ENCODE assay signal across 19 cellular contexts in the genomic region with DNA sequence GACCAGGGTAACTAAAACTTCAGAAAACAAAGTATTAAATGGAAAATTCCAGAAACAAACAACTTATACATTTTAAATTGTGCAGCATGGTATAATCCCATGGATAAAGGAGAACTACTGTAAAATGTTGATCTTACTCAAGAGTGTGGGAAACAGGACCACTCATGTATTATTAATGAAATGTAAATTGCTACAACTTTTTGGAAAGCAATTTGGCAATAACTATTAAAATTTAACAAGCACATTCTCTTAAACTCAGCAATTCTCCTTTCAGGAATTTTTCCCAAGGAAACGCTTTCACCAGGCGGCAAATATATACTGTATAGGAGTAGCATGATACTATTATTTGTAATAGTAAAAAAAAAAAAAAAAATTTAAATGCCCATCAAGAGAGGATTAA.
DNase-seq lines count a peak whose midpoint lies in the region; ATAC-seq lines count a peak whose summit lies in the region.
"Had no signal": no experiment of that assay in that cellular context is flagged by ENCODE, and none has a peak within 500 bp of the region (broad histone marks: within the 10 kb centered on the region; RNA-seq: fewer than 3 reads in every experiment).

No MANE protein-coding gene starts in this region.

- peak overlapping the region; percentile 68 for H3K27ac Mint-ChIP-seq in activated CD4-positive, alpha-beta T cell treated with anti-CD3 and anti-CD28 coated beads for 36 hours
- peak overlapping the region; percentile 33 for H3K27ac Mint-ChIP-seq in stimulated activated naive CD8-positive, alpha-beta T cell treated with anti-CD3 and anti-CD28 coated beads, Interleukin-15, Interleukin-2, amounts not matched to agents 100 ng/mL and 50 ng/mL, for 24 hours
- no peak overlapping the region for H3K27ac Mint-ChIP-seq in stimulated activated naive CD8-positive, alpha-beta T cell treated with anti-CD3 and anti-CD28 coated beads, Interleukin-15, amount 100 ng/mL, for 72 hours
- no peak overlapping the region for H3K27ac Mint-ChIP-seq in activated naive CD8-positive, alpha-beta T cell treated with anti-CD3 and anti-CD28 coated beads, Interleukin-2, amount 10 ng/mL, durations not matched to agents 7 days and 5 days
- H3K27ac Mint-ChIP-seq: CD14-positive monocyte had no signal

- peak overlapping the region; percentile 42 for H3K4me3 Mint-ChIP-seq in activated CD4-positive, alpha-beta T cell treated with anti-CD3 and anti-CD28 coated beads for 36 hours
- H3K4me3 Mint-ChIP-seq in stimulated activated naive CD8-positive, alpha-beta T cell treated with anti-CD3 and anti-CD28 coated beads, Interleukin-15, Interleukin-2, amounts not matched to agents 100 ng/mL and 50 ng/mL, for 24 hours: peak overlapping the region; percentile 21
- H3K4me3 Mint-ChIP-seq in stimulated activated naive CD8-positive, alpha-beta T cell treated with anti-CD3 and anti-CD28 coated beads, Interleukin-15, amount 100 ng/mL, for 72 hours: no peak overlapping the region
- peak overlapping the region; percentile 21 for H3K4me3 Mint-ChIP-seq in activated naive CD8-positive, alpha-beta T cell treated with anti-CD3 and anti-CD28 coated beads, Interleukin-2, amount 10 ng/mL, durations not matched to agents 7 days and 5 days
- H3K4me3 Mint-ChIP-seq: CD14-positive monocyte had no signal

- no peak for DNase-seq in activated CD4-positive, alpha-beta T cell treated with anti-CD3 and anti-CD28 coated beads for 36 hours
- DNase-seq in activated CD4-positive, alpha-beta T cell treated with anti-CD3 and anti-CD28 coated beads, Interleukin-2, amount 50 U/mL, for 4 hours: no peak
- no peak for DNase-seq in stimulated activated naive CD8-positive, alpha-beta T cell treated with anti-CD3 and anti-CD28 coated beads, Interleukin-15, amount 100 ng/mL, for 72 hours
- DNase-seq in activated naive CD8-positive, alpha-beta T cell treated with anti-CD3 and anti-CD28 coated beads, Interleukin-2, amount 10 ng/mL, durations not matched to agents 7 days and 5 days: no peak
- no peak for DNase-seq in activated CD4-positive, CD25-positive, alpha-beta regulatory T cell treated with anti-CD3 and anti-CD28 coated beads, Interleukin-2, amount 50 U/mL, for 72 hours
- no peak for DNase-seq in left colon
- no peak for DNase-seq in HT-29 (ENCODE audit: low spot score)
- DNase-seq: Caco-2; GDM1; GM23248; NCI-H1105 treated with DMSO at 0.1 percent for 48 hours; NCI-H1694 treated with DMSO at 0.1 percent for 48 hours; NCI-H2107; NCI-H510A; NCI-H748 treated with DMSO at 0.1 percent for 48 hours; NK-92 treated with Interleukin-12 subunit alpha and Interleukin-12 subunit beta, amount 100 ng/mL, for 24 hours; Right ventricle myocardium superior had no signal

- no peak for ATAC-seq in activated CD4-positive, alpha-beta T cell treated with anti-CD3 and anti-CD28 coated beads for 36 hours
- no peak for ATAC-seq in stimulated activated naive CD8-positive, alpha-beta T cell treated with anti-CD3 and anti-CD28 coated beads, Interleukin-15, amount 100 ng/mL, for 72 hours
- ATAC-seq in activated naive CD8-positive, alpha-beta T cell treated with anti-CD3 and anti-CD28 coated beads, Interleukin-2, amount 10 ng/mL, durations not matched to agents 7 days and 5 days (ENCODE audit: low read depth): no peak
- ATAC-seq in left colon: no peak

- POLR2A ChIA-PET in activated CD4-positive, alpha-beta T cell treated with anti-CD3 and anti-CD28 coated beads for 36 hours (lab: Charles Lee): no interaction called here
- POLR2A ChIA-PET in activated naive CD8-positive, alpha-beta T cell treated with anti-CD3 and anti-CD28 coated beads, Interleukin-2, amount 10 ng/mL, durations not matched to agents 7 days and 5 days (lab: Charles Lee): interaction anchor here (0.6 to 4.8 kb wide), 6 partner anchors 24 to 284 kb away, joined by 3 to 32 read pairs (median 4); partner anchors contain the start of gene AMIGO2

- intact Hi-C loops in activated CD4-positive, alpha-beta T cell treated with anti-CD3 and anti-CD28 coated beads for 36 hours (cut with DNase I, micrococcal nuclease): loop anchor here in 1 of 2 experiments (10.0 kb wide), 1 partner anchor 1149 kb away; no protein-coding TSS in a partner anchor
- intact Hi-C loops in left colon (cut with DNase I, micrococcal nuclease): no loop called here

- H3K36me3 Mint-ChIP-seq in activated CD4-positive, alpha-beta T cell treated with anti-CD3 and anti-CD28 coated beads for 36 hours (ENCODE audit: low read depth): peaks cover 27% of the 10 kb centered on the region
- H3K36me3 Mint-ChIP-seq in stimulated activated naive CD8-positive, alpha-beta T cell treated with anti-CD3 and anti-CD28 coated beads, Interleukin-15, Interleukin-2, amounts not matched to agents 100 ng/mL and 50 ng/mL, for 24 hours (ENCODE audit: low read depth): peaks cover 22% of the 10 kb centered on the region
- H3K36me3 Mint-ChIP-seq in activated naive CD8-positive, alpha-beta T cell treated with anti-CD3 and anti-CD28 coated beads, Interleukin-2, amount 10 ng/mL, durations not matched to agents 7 days and 5 days: peaks cover 5% of the 10 kb centered on the region

- peaks cover 3% of the 10 kb centered on the region for H3K9me3 Mint-ChIP-seq in activated CD4-positive, alpha-beta T cell treated with anti-CD3 and anti-CD28 coated beads for 36 hours (ENCODE audit: low read depth)
- peaks cover 1% of the 10 kb centered on the region for H3K9me3 Mint-ChIP-seq in stimulated activated naive CD8-positive, alpha-beta T cell treated with anti-CD3 and anti-CD28 coated beads, Interleukin-15, Interleukin-2, amounts not matched to agents 100 ng/mL and 50 ng/mL, for 24 hours
- peaks cover 0 to 2% of the 10 kb centered on the region in 2 donors for H3K9me3 Mint-ChIP-seq in stimulated activated naive CD8-positive, alpha-beta T cell treated with anti-CD3 and anti-CD28 coated beads, Interleukin-15, amount 100 ng/mL, for 72 hours
- H3K9me3 Mint-ChIP-seq in activated naive CD8-positive, alpha-beta T cell treated with anti-CD3 and anti-CD28 coated beads, Interleukin-2, amount 10 ng/mL, durations not matched to agents 7 days and 5 days: peaks cover under 1% of the 10 kb centered on the region
- H3K9me3 Mint-ChIP-seq: CD14-positive monocyte had no signal

- CTCF ChIA-PET in activated CD4-positive, alpha-beta T cell treated with anti-CD3 and anti-CD28 coated beads for 36 hours (lab: Charles Lee): interaction anchor here (0.9 to 1.0 kb wide), 2 partner anchors 34 to 150 kb away, joined by 3 to 5 read pairs; no protein-coding TSS in a partner anchor

- peaks cover 40% of the 10 kb centered on the region for H3K4me1 Mint-ChIP-seq in activated CD4-positive, alpha-beta T cell treated with anti-CD3 and anti-CD28 coated beads for 36 hours
- H3K4me1 Mint-ChIP-seq in stimulated activated naive CD8-positive, alpha-beta T cell treated with anti-CD3 and anti-CD28 coated beads, Interleukin-15, Interleukin-2, amounts not matched to agents 100 ng/mL and 50 ng/mL, for 24 hours (ENCODE audit: low read depth): peaks cover 52% of the 10 kb centered on the region
- peaks cover 36% of the 10 kb centered on the region for H3K4me1 Mint-ChIP-seq in stimulated activated naive CD8-positive, alpha-beta T cell treated with anti-CD3 and anti-CD28 coated beads, Interleukin-15, amount 100 ng/mL, for 72 hours
- H3K4me1 Mint-ChIP-seq in activated naive CD8-positive, alpha-beta T cell treated with anti-CD3 and anti-CD28 coated beads, Interleukin-2, amount 10 ng/mL, durations not matched to agents 7 days and 5 days: peaks cover 30% of the 10 kb centered on the region

- H3K27me3 Mint-ChIP-seq in activated CD4-positive, alpha-beta T cell treated with anti-CD3 and anti-CD28 coated beads for 36 hours: no peaks in the 10 kb centered on the region
- H3K27me3 Mint-ChIP-seq in stimulated activated naive CD8-positive, alpha-beta T cell treated with anti-CD3 and anti-CD28 coated beads, Interleukin-15, Interleukin-2, amounts not matched to agents 100 ng/mL and 50 ng/mL, for 24 hours: no peaks in the 10 kb centered on the region
- H3K27me3 Mint-ChIP-seq in stimulated activated naive CD8-positive, alpha-beta T cell treated with anti-CD3 and anti-CD28 coated beads, Interleukin-15, amount 100 ng/mL, for 72 hours: no peaks in the 10 kb centered on the region
- H3K27me3 Mint-ChIP-seq in activated naive CD8-positive, alpha-beta T cell treated with anti-CD3 and anti-CD28 coated beads, Interleukin-2, amount 10 ng/mL, durations not matched to agents 7 days and 5 days: no peaks in the 10 kb centered on the region

Comparison
In these comparisons a context has a peak if more than half of its experiments do, and no peak if none do; other contexts are left out.
1. H3K27ac Mint-ChIP-seq: peak in activated CD4-positive, alpha-beta T cell treated with anti-CD3 and anti-CD28 coated beads for 36 hours (single experiment) and stimulated activated naive CD8-positive, alpha-beta T cell treated with anti-CD3 and anti-CD28 coated beads, Interleukin-15, Interleukin-2, amounts not matched to agents 100 ng/mL and 50 ng/mL, for 24 hours (single experiment); none in stimulated activated naive CD8-positive, alpha-beta T cell treated with anti-CD3 and anti-CD28 coated beads, Interleukin-15, amount 100 ng/mL, for 72 hours (0 of 2) and activated naive CD8-positive, alpha-beta T cell treated with anti-CD3 and anti-CD28 coated beads, Interleukin-2, amount 10 ng/mL, durations not matched to agents 7 days and 5 days (single experiment).
2. H3K4me3 Mint-ChIP-seq: peak in activated CD4-positive, alpha-beta T cell treated with anti-CD3 and anti-CD28 coated beads for 36 hours (single experiment), stimulated activated naive CD8-positive, alpha-beta T cell treated with anti-CD3 and anti-CD28 coated beads, Interleukin-15, Interleukin-2, amounts not matched to agents 100 ng/mL and 50 ng/mL, for 24 hours (single experiment) and activated naive CD8-positive, alpha-beta T cell treated with anti-CD3 and anti-CD28 coated beads, Interleukin-2, amount 10 ng/mL, durations not matched to agents 7 days and 5 days (single experiment); none in stimulated activated naive CD8-positive, alpha-beta T cell treated with anti-CD3 and anti-CD28 coated beads, Interleukin-15, amount 100 ng/mL, for 72 hours (0 of 2).